ENCODE assay signal across 11 cellular contexts in the genomic region with DNA sequence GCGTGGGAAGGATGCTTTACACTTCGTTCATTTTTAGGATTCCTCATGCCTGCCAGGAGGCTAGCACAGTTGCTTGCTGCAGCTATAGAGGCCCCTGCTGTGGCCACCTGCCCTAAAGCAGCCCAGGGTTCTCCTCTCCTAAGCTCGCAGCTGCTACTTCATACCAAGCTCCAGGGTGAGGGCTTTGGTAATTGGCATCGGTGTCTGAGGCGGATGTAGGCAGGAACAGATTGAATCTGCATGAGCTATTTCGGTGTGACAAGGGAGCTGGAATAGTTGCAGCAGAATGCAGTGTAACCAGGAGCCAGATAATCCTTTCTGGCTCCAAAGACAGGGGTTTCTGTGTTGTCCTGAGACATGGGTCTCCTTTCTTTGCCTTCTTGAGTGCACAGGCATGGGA.
A peak's percentile ranks its signal among the peaks of the same experiment; 100 is the strongest.
DNase-seq lines count a peak whose midpoint lies in the region; TF ChIP-seq lines count a peak whose summit lies in the region.
"Had no signal": no experiment of that assay in that cellular context is flagged by ENCODE, and none has a peak within 500 bp of the region (broad histone marks: within the 10 kb centered on the region; RNA-seq: fewer than 3 reads in every experiment).

No MANE protein-coding gene starts in this region.

- H3K79me2 ChIP-seq in smooth muscle cell (ENCODE audit: low read depth) = no peaks in the 10 kb centered on the region

- no peaks in the 10 kb centered on the region for H4K20me1 ChIP-seq in smooth muscle cell (ENCODE audit: low read depth)

- no peak overlapping the region for H3K4me3 ChIP-seq in smooth muscle cell

- TF ChIP-seq CTCF in smooth muscle cell (IDR thresholded peaks at IDR 0.05; ENCODE audit: borderline replicate concordance, insufficient read depth, poor library complexity, severe bottlenecking) = no peak
- no peak for TF ChIP-seq CTCF in chondrocyte (IDR thresholded peaks at IDR 0.05)

- H2AFZ ChIP-seq in smooth muscle cell (ENCODE audit: low read depth) = no peak overlapping the region

- peaks cover 49% of the 10 kb centered on the region for H3K36me3 Mint-ChIP-seq in chondrocyte (ENCODE audit: low read depth)

- no peak overlapping the region for H3K27ac Mint-ChIP-seq in chondrocyte (ENCODE audit: unreplicated experiment)

- H3K4me1 ChIP-seq in smooth muscle cell (ENCODE audit: low read depth) = peaks cover 3% of the 10 kb centered on the region

- H3K27me3 ChIP-seq in smooth muscle cell (ENCODE audit: low read depth) = no peaks in the 10 kb centered on the region

- 86% methylated on average over 6 of the region's 6 CpGs for whole genome bisulfite sequencing in smooth muscle cell (ENCODE audit: low lambda C conversion rate)

- no peak overlapping the region for H3K9ac ChIP-seq in smooth muscle cell (ENCODE audit: low read depth)

- H3K36me3 ChIP-seq in smooth muscle cell (ENCODE audit: low read depth) = peaks cover 6% of the 10 kb centered on the region

- peaks cover 27% of the 10 kb centered on the region for H3K4me1 Mint-ChIP-seq in chondrocyte (ENCODE audit: low read depth)

- no peak overlapping the region for H3K4me2 ChIP-seq in smooth muscle cell

- no peaks in the 10 kb centered on the region for H3K9me3 Mint-ChIP-seq in chondrocyte (ENCODE audit: low read depth)
- H3K9me3 Mint-ChIP-seq: activated naive CD4-positive, alpha-beta T cell treated with anti-CD3 and anti-CD28 coated beads, Interleukin-2, amount 50 U/mL, for 72 hours had no signal

- peak overlapping the region; percentile 67 for H3K27ac ChIP-seq in angular gyrus (ENCODE audit: low read depth, low read length)
- H3K27ac ChIP-seq in smooth muscle cell (ENCODE audit: low read depth) = peak overlapping the region; percentile 70

- H3F3A ChIP-seq in smooth muscle cell (ENCODE audit: low read depth) = no peaks in the 10 kb centered on the region

- H3K27me3 Mint-ChIP-seq in chondrocyte (ENCODE audit: low read depth) = no peaks in the 10 kb centered on the region

- DNase-seq in NCI-H1417 (lab: John Stamatoyannopoulos, UW) (peak; percentile 61 to 89 (median 71)), NCI-H1417 treated with DMSO at 0.1 percent for 48 hours (lab: John Stamatoyannopoulos, UW) (no peak), NCI-H2171 (lab: John Stamatoyannopoulos, UW) (peak; percentile 63), smooth muscle cell (lab: John Stamatoyannopoulos, UW; ENCODE audit: unreplicated experiment) (no peak), chondrocyte (ENCODE audit: low spot score) (no peak), SK-N-DZ (ENCODE audit: low spot score) (no peak), activated T-cell treated with anti-CD3 and anti-CD28 coated beads for 4 hours (no peak)
- DNase-seq: activated CD4-positive, alpha-beta T cell treated with anti-CD3 and anti-CD28 coated beads for 1 hour; stimulated activated naive CD8-positive, alpha-beta T cell treated with anti-CD3 and anti-CD28 coated beads, Interleukin-15, Interleukin-2, amounts not matched to agents 100 U/mL and 50 U/mL, for 24 hours had no signal

- no peaks in the 10 kb centered on the region for H3K9me3 ChIP-seq in smooth muscle cell (replicated peaks; ENCODE audit: low read depth)

- no peak overlapping the region for H3K4me3 Mint-ChIP-seq in chondrocyte (ENCODE audit: unreplicated experiment)

Comparison
In these comparisons a context has a peak if more than half of its experiments do, and no peak if none do; other contexts are left out.
1. DNase-seq: peak in NCI-H1417 (3 of 3) and NCI-H2171 (single experiment); none in NCI-H1417 treated with DMSO at 0.1 percent for 48 hours (single experiment), smooth muscle cell (single experiment), chondrocyte (single experiment), SK-N-DZ (single experiment) and activated T-cell treated with anti-CD3 and anti-CD28 coated beads for 4 hours (single experiment).